ENCODE assay signal across 17 cellular contexts in genomic region chr5:40660751-40661150, GRCh38.
"Had no signal": no experiment of that assay in that cellular context is flagged by ENCODE, and none has a peak within 500 bp of the region (broad histone marks: within the 10 kb centered on the region; RNA-seq: fewer than 3 reads in every experiment).

No MANE protein-coding gene starts in this region.

- H3K4me3 ChIP-seq: SJSA1, SK-N-MC had no signal

- H3K36me3 ChIP-seq: SJSA1 had no signal

- H3K27me3 ChIP-seq: SJSA1 had no signal

- FAIRE-seq: RCC 7860 had no signal

- DNase-seq: KBM-7, MM.1S, NCI-H1092 treated with DMSO at 0.1 percent for 48 hours, NCI-H1436, NCI-H187 treated with DMSO at 0.1 percent for 48 hours, NCI-H2029 treated with DMSO at 0.1 percent for 48 hours, NCI-H2107, NCI-H2227 treated with DMSO at 0.1 percent for 48 hours, NCI-H524, NCI-H526 treated with DMSO at 0.1 percent for 48 hours, NCI-H774, Right ventricle myocardium superior, RPMI8226, SIG-M5 had no signal

- H3K27ac ChIP-seq: SJSA1, SK-N-MC had no signal

- H3K9me3 ChIP-seq: SJSA1 had no signal
